ENCODE assay signal across 12 cellular contexts in the genomic region with DNA sequence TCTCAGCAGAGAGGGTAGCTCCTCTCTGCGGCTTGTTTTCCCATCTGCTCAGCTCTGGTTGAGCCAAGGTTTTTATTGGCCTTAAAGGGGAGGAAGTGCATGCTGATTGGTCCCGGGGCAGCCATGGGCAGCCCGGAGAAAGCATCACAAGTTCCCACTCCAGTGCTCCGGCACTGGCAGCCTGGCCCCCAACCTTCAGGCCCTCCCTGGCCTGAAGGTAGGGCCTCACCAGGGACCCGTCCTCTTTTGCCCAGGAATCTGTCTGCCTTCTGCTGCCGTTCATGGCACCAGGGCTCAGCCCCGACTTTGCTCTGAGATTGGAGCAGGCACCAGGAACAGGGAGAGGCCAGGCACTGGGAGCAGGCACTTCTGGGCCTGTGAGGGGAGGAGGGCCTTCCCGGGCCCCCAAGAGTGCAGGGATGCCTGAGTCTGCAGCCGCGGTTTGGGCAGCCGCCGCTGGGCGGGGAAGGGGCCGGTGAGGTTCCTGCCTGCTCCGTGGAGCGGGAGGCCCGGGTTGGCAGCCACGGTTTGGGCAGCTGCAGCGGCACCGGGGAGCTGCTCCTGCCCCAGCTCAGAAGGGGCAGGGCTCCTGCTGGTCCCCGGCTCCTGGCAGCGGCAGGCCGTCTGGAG. TPM values are rescaled to one million over a fixed set of nuclear protein-coding genes. Genes with fewer than 3 reads are reported as not detected.
A peak's percentile ranks its signal among the peaks of the same experiment; 100 is the strongest.
DNase-seq lines count a peak whose midpoint lies in the region; ATAC-seq and TF ChIP-seq lines count a peak whose summit lies in the region.
"Had no signal": no experiment of that assay in that cellular context is flagged by ENCODE, and none has a peak within 500 bp of the region (broad histone marks: within the 10 kb centered on the region; RNA-seq: fewer than 3 reads in every experiment).

No MANE protein-coding gene starts in this region.

- H3K27ac ChIP-seq in Karpas-422 (ENCODE audit: low read length), result no peak overlapping the region
- no peak overlapping the region for H3K27ac ChIP-seq in neuronal stem cell (replicated peaks; ENCODE audit: low read length)

- no peak overlapping the region for H3K18ac ChIP-seq in neuronal stem cell (ENCODE audit: low read length)

- no peak overlapping the region for H3K4ac ChIP-seq in neuronal stem cell (ENCODE audit: low read length)

- H3K14ac ChIP-seq in neuronal stem cell (ENCODE audit: low read length), result no peak overlapping the region

- H3K36me3 ChIP-seq in Karpas-422 (ENCODE audit: insufficient read depth, low read length), result no peaks in the 10 kb centered on the region
- peaks cover 0 to 2% of the 10 kb centered on the region in 2 donors for H3K36me3 ChIP-seq in neuronal stem cell (replicated peaks in 1 of 2; ENCODE audit: control insufficient read depth in 2 of 2, insufficient read depth in 2 of 2, low read length in 2 of 2)

- ATAC-seq in effector memory CD8-positive, alpha-beta T cell (replicated peaks), result no peak

- H3K4me2 ChIP-seq in Karpas-422 (ENCODE audit: low read depth, low read length, poor library complexity, severe bottlenecking) (peak overlapping the region; percentile 23), neuronal stem cell (ENCODE audit: insufficient read depth, low read length, poor library complexity, severe bottlenecking) (no peak overlapping the region)

- TF ChIP-seq CTCF in osteocyte (IDR thresholded peaks at IDR 0.05), result no peak

- WGBS in neuronal stem cell (ENCODE audit: extremely low coverage in 2 of 2, insufficient read length in 2 of 2, insufficient replicate concordance in 1 of 2), 2 donors, result no CpG with 5 or more reads among the region's 23 CpGs

- no peaks in the 10 kb centered on the region for H3K9me3 Mint-ChIP-seq in osteocyte (ENCODE audit: unreplicated experiment)
- no peaks in the 10 kb centered on the region for H3K9me3 Mint-ChIP-seq in effector memory CD8-positive, alpha-beta T cell
- H3K9me3 Mint-ChIP-seq: IgD-negative memory B cell had no signal

- DNase-seq in DMS 273 treated with DMSO at 0.1 percent for 48 hours (lab: John Stamatoyannopoulos, UW) (peak; percentile 76), Karpas-422 (peak; percentile 68), cerebellar nuclear complex (lab: John Stamatoyannopoulos, UW) (peak; percentile 72 to 77), neuronal stem cell (ENCODE audit: low spot score) (no peak), middle frontal gyrus (ENCODE audit: extremely low spot score, low spot score) (no peak), osteocyte (ENCODE audit: extremely low spot score, unreplicated experiment) (no peak)
- DNase-seq in stimulated activated CD4-positive, alpha-beta T cell treated with anti-CD3 and anti-CD28 coated beads, Interleukin-2, amount 100 ng/mL, for 24 hours, result no peak
- DNase-seq in effector memory CD8-positive, alpha-beta T cell, result no peak
- DNase-seq: activated naive CD4-positive, alpha-beta T cell treated with anti-CD3 and anti-CD28 coated beads, Interleukin-2, amount 50 U/mL, for 16 hours; GOT3; stimulated activated CD8-positive, alpha-beta memory T cell treated with anti-CD3 and anti-CD28 coated beads, Interleukin-4, amount 100 ng/mL, for 48 hours had no signal

- no peak overlapping the region for H4K8ac ChIP-seq in neuronal stem cell (ENCODE audit: low read depth, low read length)

- H3K9ac ChIP-seq in Karpas-422 (ENCODE audit: low read length) (no peak overlapping the region), neuronal stem cell (ENCODE audit: low read depth, low read length, poor library complexity) (no peak overlapping the region)

- no peaks in the 10 kb centered on the region for H3K9me3 ChIP-seq in Karpas-422 (ENCODE audit: low read length)
- peaks cover 2 to 4% of the 10 kb centered on the region in 2 donors for H3K9me3 ChIP-seq in neuronal stem cell (replicated peaks in 1 of 2; ENCODE audit: control insufficient read depth in 2 of 2, insufficient read depth in 1 of 2, low read depth in 1 of 2, low read length in 2 of 2)

- H3K36me3 Mint-ChIP-seq in osteocyte (ENCODE audit: unreplicated experiment), result peaks cover 5% of the 10 kb centered on the region
- peaks cover 3% of the 10 kb centered on the region for H3K36me3 Mint-ChIP-seq in effector memory CD8-positive, alpha-beta T cell (ENCODE audit: insufficient read depth)

- H2AFZ ChIP-seq in Karpas-422 (ENCODE audit: low read length), result peak overlapping the region; percentile 96
- H2AFZ ChIP-seq in neuronal stem cell (ENCODE audit: low read length), result peak overlapping the region; percentile 38

- no peak overlapping the region for H4K91ac ChIP-seq in neuronal stem cell (ENCODE audit: low read depth, low read length, poor library complexity)

- H3K4me3 Mint-ChIP-seq in osteocyte (ENCODE audit: unreplicated experiment), result no peak overlapping the region
- H3K4me3 Mint-ChIP-seq in effector memory CD8-positive, alpha-beta T cell, result peak overlapping the region in 1 of 2 donors; percentile 45
- H3K4me3 Mint-ChIP-seq: IgD-negative memory B cell had no signal

- H2BK12ac ChIP-seq in neuronal stem cell (ENCODE audit: low read length), result no peak overlapping the region

- H3K4me1 Mint-ChIP-seq in osteocyte (ENCODE audit: unreplicated experiment), result no peaks in the 10 kb centered on the region
- no peaks in the 10 kb centered on the region for H3K4me1 Mint-ChIP-seq in effector memory CD8-positive, alpha-beta T cell (ENCODE audit: low read depth in 2 of 2)
- H3K4me1 Mint-ChIP-seq: IgD-negative memory B cell had no signal

- H3K4me1 ChIP-seq in Karpas-422 (ENCODE audit: low read length) (peaks cover 8% of the 10 kb centered on the region), neuronal stem cell (ENCODE audit: control insufficient read depth in 2 of 2, insufficient read depth in 1 of 2, low read depth in 1 of 2, low read length in 2 of 2) (peaks cover 5 to 13% of the 10 kb centered on the region in 2 donors)

- H2BK120ac ChIP-seq in neuronal stem cell (ENCODE audit: low read depth, low read length), result no peak overlapping the region

- no peaks in the 10 kb centered on the region for H3K79me1 ChIP-seq in neuronal stem cell (ENCODE audit: low read depth, low read length)

- no peaks in the 10 kb centered on the region for H3K9me2 ChIP-seq in Karpas-422 (replicated peaks; ENCODE audit: insufficient read depth, low read length)

- H2BK15ac ChIP-seq in neuronal stem cell (ENCODE audit: low read length), result peak overlapping the region; percentile 78

- H2BK5ac ChIP-seq in neuronal stem cell (ENCODE audit: low read length), result peak overlapping the region; percentile 75

- H3K27ac Mint-ChIP-seq in osteocyte (ENCODE audit: unreplicated experiment), result no peak overlapping the region
- no peak overlapping the region for H3K27ac Mint-ChIP-seq in effector memory CD8-positive, alpha-beta T cell
- H3K27ac Mint-ChIP-seq: IgD-negative memory B cell had no signal

- H3K27me3 ChIP-seq in Karpas-422 (ENCODE audit: low read length), result no peaks in the 10 kb centered on the region
- H3K27me3 ChIP-seq in neuronal stem cell (ENCODE audit: control insufficient read depth in 3 of 3, insufficient read depth in 3 of 3, low read depth in 1 of 3, low read length in 3 of 3), result peaks cover 0 to 17% (median 0%) of the 10 kb centered on the region in 3 experiments

- no peak overlapping the region for H3K4me3 ChIP-seq in Karpas-422 (ENCODE audit: low read length)
- H3K4me3 ChIP-seq in neuronal stem cell (ENCODE audit: low read length in 2 of 2), result no peak overlapping the region

- no peaks in the 10 kb centered on the region for H3K79me2 ChIP-seq in Karpas-422 (ENCODE audit: low read length)

- no peaks in the 10 kb centered on the region for H4K20me1 ChIP-seq in Karpas-422 (ENCODE audit: insufficient read depth, low read depth, low read length)

- no peak overlapping the region for H3K23ac ChIP-seq in neuronal stem cell (ENCODE audit: low read depth, low read length, poor library complexity)

- no peak overlapping the region for H2AK5ac ChIP-seq in neuronal stem cell (ENCODE audit: low read depth, low read length)

- H3K27me3 Mint-ChIP-seq in osteocyte (ENCODE audit: unreplicated experiment), result no peaks in the 10 kb centered on the region
- peaks cover 12 to 19% of the 10 kb centered on the region in 2 donors for H3K27me3 Mint-ChIP-seq in effector memory CD8-positive, alpha-beta T cell

RNA-seq across cellular contexts. Expression of a gene that starts 17.5 kb away (rescaled TPM):
- 36.8 and 50.7 TPM in 2 replicates for total RNA-seq in Karpas-422 (2014; rRNA removed; shearing (Covaris generic); ENCODE audit: low replicate concordance)
- polyA plus RNA-seq in neuronal stem cell (2013, experiment 1 of 2), result 21.1 TPM
- polyA plus RNA-seq in neuronal stem cell (2013, experiment 2 of 2), result 19.3 TPM
- 34.1 and 37.2 TPM in 2 replicates for total RNA-seq in osteocyte

RNA-seq across cellular contexts. Expression of a gene that starts 18.8 kb away (rescaled TPM):
- 3.3 and 25.8 TPM in 2 replicates for total RNA-seq in Karpas-422 (2014; rRNA removed; shearing (Covaris generic); ENCODE audit: low replicate concordance)
- 19.8 TPM for polyA plus RNA-seq in neuronal stem cell (2013, experiment 1 of 2)
- 18.8 TPM for polyA plus RNA-seq in neuronal stem cell (2013, experiment 2 of 2)
- total RNA-seq in osteocyte, result 6.2 and 6.5 TPM in 2 replicates

Comparison
In these comparisons a context has a peak if more than half of its experiments do, and no peak if none do; other contexts are left out.
1. DNase-seq: peak in DMS 273 treated with DMSO at 0.1 percent for 48 hours (single experiment), Karpas-422 (single experiment) and cerebellar nuclear complex (2 of 2); none in neuronal stem cell (single experiment), stimulated activated CD4-positive, alpha-beta T cell treated with anti-CD3 and anti-CD28 coated beads, Interleukin-2, amount 100 ng/mL, for 24 hours (0 of 2), middle frontal gyrus (single experiment), osteocyte (single experiment) and effector memory CD8-positive, alpha-beta T cell (0 of 3).